Comparison of ENCODE assay signal across 11 cellular contexts in genomic region chr3:30518201-30518864, GRCh38.
DNase-seq lines count a peak whose midpoint lies in the region; ATAC-seq and TF ChIP-seq lines count a peak whose summit lies in the region.
"Had no signal": no experiment of that assay in that cellular context is flagged by ENCODE, and none has a peak within 500 bp of the region (broad histone marks: within the 10 kb centered on the region; RNA-seq: fewer than 3 reads in every experiment).

No MANE protein-coding gene starts in this region.

- ATAC-seq in upper lobe of right lung, result peak; percentile 94
- no peak for ATAC-seq in GM18498 (IDR thresholded peaks at IDR 0.05; ENCODE audit: unreplicated experiment)
- ATAC-seq: stimulated activated memory B cell treated with anti-CD40 and anti-IgM and Interleukin-4, amounts not matched to agents 10 μg/mL and 1 μg/mL and 100 μg/mL, for 72 hours had no signal

- H3K9me3 ChIP-seq in upper lobe of right lung, result no peaks in the 10 kb centered on the region
- H3K9me3 ChIP-seq: SJSA1 had no signal

- H3K4me1 ChIP-seq in upper lobe of right lung, result peaks cover 39% of the 10 kb centered on the region

- H3K4me3 ChIP-seq in coronary artery (peak overlapping the region; percentile 9), upper lobe of right lung (no peak overlapping the region), H7 (ENCODE audit: insufficient read depth, low read depth, low read length) (no peak overlapping the region)
- H3K4me3 ChIP-seq: SJSA1 had no signal

- peak overlapping the region; percentile 67 to 86 for H3K27ac ChIP-seq in coronary artery
- H3K27ac ChIP-seq in upper lobe of right lung, result peak overlapping the region; percentile 78
- H3K27ac ChIP-seq: SJSA1 had no signal

- intact Hi-C loops in upper lobe of right lung (cut with DNase I), result no loop called here

- H3K36me3 ChIP-seq in upper lobe of right lung, result no peaks in the 10 kb centered on the region
- no peaks in the 10 kb centered on the region for H3K36me3 ChIP-seq in H7 (replicated peaks; ENCODE audit: control insufficient read depth, insufficient read depth, low read length)
- H3K36me3 ChIP-seq: SJSA1 had no signal

- DNase-seq in NCI-H526 (lab: John Stamatoyannopoulos, UW) (peak; percentile 5 to 51), NCI-H526 treated with DMSO at 0.1 percent for 48 hours (lab: John Stamatoyannopoulos, UW) (no peak), coronary artery (ENCODE audit: low spot score) (peak; percentile 83), lung microvascular endothelial cell (ENCODE audit: low read depth in 2 of 2) (peak; percentile 98 to 99), upper lobe of right lung (no peak), islet precursor cell (no peak), H7 (no peak)
- DNase-seq: HCEC 1CT had no signal

- H3K27me3 ChIP-seq in upper lobe of right lung, result no peaks in the 10 kb centered on the region
- H3K27me3 ChIP-seq in H7 (ENCODE audit: control insufficient read depth, insufficient read depth, low read length), result no peaks in the 10 kb centered on the region
- H3K27me3 ChIP-seq: SJSA1 had no signal

- TF ChIP-seq CTCF in coronary artery (IDR thresholded peaks at IDR 0.05), result no peak
- peak; percentile 44 for TF ChIP-seq CTCF in upper lobe of right lung (IDR thresholded peaks at IDR 0.05)

Comparison
In these comparisons a context has a peak if more than half of its experiments do, and no peak if none do; other contexts are left out.
1. DNase-seq: peak in NCI-H526 (2 of 2), coronary artery (single experiment) and lung microvascular endothelial cell (2 of 2); none in NCI-H526 treated with DMSO at 0.1 percent for 48 hours (single experiment), upper lobe of right lung (single experiment), islet precursor cell (single experiment) and H7 (single experiment).